8 cellular contexts compared by ENCODE assay signal in genomic region chr3:179464296-179465092, GRCh38. TPM values are rescaled to one million over a fixed set of nuclear protein-coding genes. Genes with fewer than 3 reads are reported as not detected.
DNase-seq lines count a peak whose midpoint lies in the region; ATAC-seq and FAIRE-seq lines count a peak whose summit lies in the region.
"Had no signal": no experiment of that assay in that cellular context is flagged by ENCODE, and none has a peak within 500 bp of the region (broad histone marks: within the 10 kb centered on the region; RNA-seq: fewer than 3 reads in every experiment).

No MANE protein-coding gene starts in this region.

- H3K36me3 Mint-ChIP-seq in T-helper 2 cell treated with Interferon-gamma antibody and Interleukin-4, amounts not matched to agents 5 μg/mL and 100 μg/mL, for 36 hours (ENCODE audit: low read depth): no peaks in the 10 kb centered on the region
- H3K36me3 Mint-ChIP-seq in naive thymus-derived CD4-positive, alpha-beta T cell: peaks cover 0 to 3% (median 0%) of the 10 kb centered on the region in 5 donors

- H3K36me3 ChIP-seq in naive thymus-derived CD4-positive, alpha-beta T cell (ENCODE audit: control insufficient read depth in 2 of 3, insufficient read depth in 3 of 3, low read length in 3 of 3): no peaks in the 10 kb centered on the region

- H3K4me1 Mint-ChIP-seq in T-helper 2 cell treated with Interferon-gamma antibody and Interleukin-4, amounts not matched to agents 5 μg/mL and 100 μg/mL, for 36 hours (ENCODE audit: low read depth): peaks cover 16% of the 10 kb centered on the region
- peaks cover 7 to 12% (median 9%) of the 10 kb centered on the region in 7 donors for H3K4me1 Mint-ChIP-seq in naive thymus-derived CD4-positive, alpha-beta T cell

- no peak for DNase-seq in GM18507 (ENCODE audit: extremely low spot score, insufficient read length, low read depth)
- no peak for DNase-seq in T-helper 2 cell treated with Interferon-gamma antibody and Interleukin-4, amounts not matched to agents 5 μg/mL and 100 μg/mL, for 36 hours (ENCODE audit: low spot score)
- DNase-seq in naive thymus-derived CD4-positive, alpha-beta T cell: peak in 1 of 9 donors; percentile 5
- no peak for DNase-seq in stimulated activated CD4-positive, alpha-beta T cell treated with anti-CD3 and anti-CD28 coated beads, Interleukin-12 subunit alpha, Interleukin-12 subunit beta, amount 100 ng/mL, for 4 hours

- H3K4me3 Mint-ChIP-seq in T-helper 2 cell treated with Interferon-gamma antibody and Interleukin-4, amounts not matched to agents 5 μg/mL and 100 μg/mL, for 36 hours: peak overlapping the region; percentile 46
- peak overlapping the region in 6 of 10 donors; percentile 13 to 73 (median 57) for H3K4me3 Mint-ChIP-seq in naive thymus-derived CD4-positive, alpha-beta T cell

- FAIRE-seq in GM18507 (lab: Jason Lieb, UNC): peak; percentile 44

- H3K27ac ChIP-seq in naive thymus-derived CD4-positive, alpha-beta T cell (ENCODE audit: low read depth, low read length): no peak overlapping the region
- H3K27ac ChIP-seq: epithelial cell of prostate had no signal

- H3K27me3 Mint-ChIP-seq in T-helper 2 cell treated with Interferon-gamma antibody and Interleukin-4, amounts not matched to agents 5 μg/mL and 100 μg/mL, for 36 hours (ENCODE audit: low read depth): peaks cover 2% of the 10 kb centered on the region
- H3K27me3 Mint-ChIP-seq in naive thymus-derived CD4-positive, alpha-beta T cell: peaks cover 4 to 20% (median 12%) of the 10 kb centered on the region in 5 donors

- CTCF ChIA-PET in naive thymus-derived CD4-positive, alpha-beta T cell (lab: Charles Lee): interaction anchor here (0.6 kb wide), 1 partner anchor 77 kb away, joined by 4 read pairs; no protein-coding TSS in a partner anchor

- no peak overlapping the region for H3K4me3 ChIP-seq in naive thymus-derived CD4-positive, alpha-beta T cell (ENCODE audit: low read length)

- POLR2A ChIA-PET in naive thymus-derived CD4-positive, alpha-beta T cell (lab: Charles Lee): no interaction called here

- no peaks in the 10 kb centered on the region for H3K9me3 ChIP-seq in naive thymus-derived CD4-positive, alpha-beta T cell (ENCODE audit: control insufficient read depth in 2 of 3, low read length in 3 of 3)

- H3K27me3 ChIP-seq in naive thymus-derived CD4-positive, alpha-beta T cell (ENCODE audit: control insufficient read depth in 2 of 2, insufficient read depth in 2 of 2, low read length in 2 of 2): no peaks in the 10 kb centered on the region

- H3K9me3 Mint-ChIP-seq in T-helper 2 cell treated with Interferon-gamma antibody and Interleukin-4, amounts not matched to agents 5 μg/mL and 100 μg/mL, for 36 hours: no peaks in the 10 kb centered on the region
- H3K9me3 Mint-ChIP-seq in naive thymus-derived CD4-positive, alpha-beta T cell: no peaks in the 10 kb centered on the region

- intact Hi-C loops in naive thymus-derived CD4-positive, alpha-beta T cell (cut with micrococcal nuclease): no loop called here

- peak overlapping the region; percentile 66 for H3K27ac Mint-ChIP-seq in T-helper 2 cell treated with Interferon-gamma antibody and Interleukin-4, amounts not matched to agents 5 μg/mL and 100 μg/mL, for 36 hours
- H3K27ac Mint-ChIP-seq in naive thymus-derived CD4-positive, alpha-beta T cell: peak overlapping the region in 3 of 9 donors; percentile 31 to 73 (median 43)

- H3K4me1 ChIP-seq in naive thymus-derived CD4-positive, alpha-beta T cell (ENCODE audit: control insufficient read depth in 2 of 2, insufficient read depth in 2 of 2, low read length in 2 of 2): no peaks in the 10 kb centered on the region

- ATAC-seq in HG02678 (IDR thresholded peaks at IDR 0.05; ENCODE audit: unreplicated experiment) (peak; percentile 55), HG02571 (IDR thresholded peaks at IDR 0.05; ENCODE audit: unreplicated experiment) (no peak), GM19467 (IDR thresholded peaks at IDR 0.05; ENCODE audit: unreplicated experiment) (no peak)
- peak; percentile 44 for ATAC-seq in naive thymus-derived CD4-positive, alpha-beta T cell

RNA-seq across cellular contexts. Expression of gene GNB4, which starts 13.2 kb away (rescaled TPM):
- 10 to 100 TPM in 2 of 5 experiments, 1 to 10 TPM in 3; 1.1 to 11.3 (median 2.1) TPM for total RNA-seq in naive thymus-derived CD4-positive, alpha-beta T cell
- polyA plus RNA-seq in naive thymus-derived CD4-positive, alpha-beta T cell: under 1 TPM; 0.12 to 0.24 TPM

Comparison
In these comparisons a context has a peak if more than half of its experiments do, and no peak if none do; other contexts are left out.
1. ATAC-seq: peak in HG02678 (single experiment) and naive thymus-derived CD4-positive, alpha-beta T cell (single experiment); none in HG02571 (single experiment) and GM19467 (single experiment).